Comparison of ENCODE assay signal across 19 cellular contexts in the genomic region with DNA sequence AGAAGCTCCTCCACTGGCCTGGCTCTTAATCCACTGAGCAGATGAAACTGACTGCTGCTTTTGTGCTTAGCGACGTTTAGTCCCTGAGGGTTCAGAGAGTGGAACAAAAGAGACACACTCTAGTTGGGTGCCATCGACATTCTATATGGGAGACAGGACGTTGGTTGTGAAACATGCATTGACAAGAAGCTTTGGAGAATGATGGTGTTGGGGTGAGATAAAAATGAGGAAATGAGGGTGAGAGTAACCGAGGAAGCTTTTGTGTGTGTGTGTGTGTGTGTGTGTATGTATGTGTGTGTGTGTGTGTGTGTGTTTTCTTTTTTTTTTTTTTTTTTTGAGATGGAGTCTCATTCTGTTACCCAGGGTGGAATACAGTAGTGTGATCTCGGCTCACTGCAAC.
DNase-seq lines count a peak whose midpoint lies in the region; ATAC-seq and TF ChIP-seq lines count a peak whose summit lies in the region.
"Had no signal": no experiment of that assay in that cellular context is flagged by ENCODE, and none has a peak within 500 bp of the region (broad histone marks: within the 10 kb centered on the region; RNA-seq: fewer than 3 reads in every experiment).

No MANE protein-coding gene starts in this region.

- no peaks in the 10 kb centered on the region for H3K9me3 Mint-ChIP-seq in WTC11
- H3K9me3 Mint-ChIP-seq in stimulated activated memory B cell treated with anti-CD40 and anti-IgM and Interleukin-4, amounts not matched to agents 10 μg/mL and 1 μg/mL and 100 μg/mL, for 72 hours = no peaks in the 10 kb centered on the region
- H3K9me3 Mint-ChIP-seq: activated T-cell treated with anti-CD3 and anti-CD28 coated beads, Interleukin-2, amount 50 U/mL, for 72 hours; mesothelial cell of epicardium; neural progenitor cell had no signal

- no peak for ATAC-seq in WTC11
- ATAC-seq in stimulated activated memory B cell treated with anti-CD40 and anti-IgM and Interleukin-4, amounts not matched to agents 10 μg/mL and 1 μg/mL and 100 μg/mL, for 72 hours = peak; percentile 56
- ATAC-seq: activated T-cell treated with anti-CD3 and anti-CD28 coated beads, Interleukin-2, amount 50 U/mL, for 72 hours; gastrocnemius medialis; left cardiac atrium had no signal

- POLR2A ChIA-PET in WTC11 (lab: Charles Lee) = no interaction called here

- CTCF ChIA-PET in WTC11 (lab: Charles Lee) = no interaction called here

- H3K4me3 Mint-ChIP-seq in WTC11 = no peak overlapping the region
- no peak overlapping the region for H3K4me3 Mint-ChIP-seq in stimulated activated memory B cell treated with anti-CD40 and anti-IgM and Interleukin-4, amounts not matched to agents 10 μg/mL and 1 μg/mL and 100 μg/mL, for 72 hours
- H3K4me3 Mint-ChIP-seq: activated T-cell treated with anti-CD3 and anti-CD28 coated beads, Interleukin-2, amount 50 U/mL, for 72 hours; mesothelial cell of epicardium; neural progenitor cell had no signal

- peaks cover 58% of the 10 kb centered on the region for H3K36me3 Mint-ChIP-seq in WTC11
- H3K36me3 Mint-ChIP-seq in stimulated activated memory B cell treated with anti-CD40 and anti-IgM and Interleukin-4, amounts not matched to agents 10 μg/mL and 1 μg/mL and 100 μg/mL, for 72 hours = peaks cover 55% of the 10 kb centered on the region

- peaks cover 5% of the 10 kb centered on the region for H3K4me1 Mint-ChIP-seq in WTC11
- peaks cover 29% of the 10 kb centered on the region for H3K4me1 Mint-ChIP-seq in stimulated activated memory B cell treated with anti-CD40 and anti-IgM and Interleukin-4, amounts not matched to agents 10 μg/mL and 1 μg/mL and 100 μg/mL, for 72 hours

- no peaks in the 10 kb centered on the region for H3K27me3 Mint-ChIP-seq in WTC11 (ENCODE audit: low read depth)
- no peaks in the 10 kb centered on the region for H3K27me3 Mint-ChIP-seq in stimulated activated memory B cell treated with anti-CD40 and anti-IgM and Interleukin-4, amounts not matched to agents 10 μg/mL and 1 μg/mL and 100 μg/mL, for 72 hours

- peak overlapping the region; percentile 58 for H3K27ac Mint-ChIP-seq in WTC11
- H3K27ac Mint-ChIP-seq in stimulated activated memory B cell treated with anti-CD40 and anti-IgM and Interleukin-4, amounts not matched to agents 10 μg/mL and 1 μg/mL and 100 μg/mL, for 72 hours = peak overlapping the region; percentile 13
- H3K27ac Mint-ChIP-seq: mesothelial cell of epicardium had no signal

- DNase-seq in SIG-M5 treated with dmso at 0.1 percent for 504 hours (lab: John Stamatoyannopoulos, UW; ENCODE audit: unreplicated experiment) = peak; percentile 62
- no peak for DNase-seq in SIG-M5 (lab: John Stamatoyannopoulos, UW)
- DNase-seq in NOMO-1 (lab: John Stamatoyannopoulos, UW; ENCODE audit: unreplicated experiment in 2 of 2) = peak; percentile 22 to 46
- no peak for DNase-seq in WTC11 (ENCODE audit: low spot score)
- no peak for DNase-seq in HK-2 (ENCODE audit: unreplicated experiment)
- no peak for DNase-seq in DMS 273 treated with DMSO at 0.1 percent for 48 hours (lab: John Stamatoyannopoulos, UW)
- DNase-seq in glomerular visceral epithelial cell (ENCODE audit: extremely low spot score) = no peak
- DNase-seq: activated T-cell treated with anti-CD3 and anti-CD28 coated beads, Interleukin-2, amount 50 U/mL, for 72 hours; BE2C; dermis blood vessel endothelial cell; gastrocnemius medialis; left cardiac atrium; NCI-H1048; NCI-H2029 treated with DMSO at 0.1 percent for 48 hours; NCI-H446 treated with DMSO at 0.1 percent for 48 hours; stimulated activated CD8-positive, alpha-beta memory T cell treated with anti-CD3 and anti-CD28 coated beads, Interleukin-4, amount 100 ng/mL, for 48 hours had no signal

- TF ChIP-seq CTCF in WTC11 (IDR thresholded peaks at IDR 0.05) = no peak

TF ChIP-seq in WTC11, 78 proteins besides CTCF, POLR2A, EP300 and RAD21 (continues in another document):
- TF ChIP-seq TEAD4 (CRISPR knock-in tag; IDR thresholded peaks at IDR 0.05) = no peak
- TF ChIP-seq, protein P1, sequence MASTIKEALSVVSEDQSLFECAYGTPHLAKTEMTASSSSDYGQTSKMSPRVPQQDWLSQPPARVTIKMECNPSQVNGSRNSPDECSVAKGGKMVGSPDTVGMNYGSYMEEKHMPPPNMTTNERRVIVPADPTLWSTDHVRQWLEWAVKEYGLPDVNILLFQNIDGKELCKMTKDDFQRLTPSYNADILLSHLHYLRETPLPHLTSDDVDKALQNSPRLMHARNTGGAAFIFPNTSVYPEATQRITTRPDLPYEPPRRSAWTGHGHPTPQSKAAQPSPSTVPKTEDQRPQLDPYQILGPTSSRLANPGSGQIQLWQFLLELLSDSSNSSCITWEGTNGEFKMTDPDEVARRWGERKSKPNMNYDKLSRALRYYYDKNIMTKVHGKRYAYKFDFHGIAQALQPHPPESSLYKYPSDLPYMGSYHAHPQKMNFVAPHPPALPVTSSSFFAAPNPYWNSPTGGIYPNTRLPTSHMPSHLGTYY (CRISPR knock-in tag; IDR thresholded peaks at IDR 0.05) = no peak
- TF ChIP-seq, protein P2, sequence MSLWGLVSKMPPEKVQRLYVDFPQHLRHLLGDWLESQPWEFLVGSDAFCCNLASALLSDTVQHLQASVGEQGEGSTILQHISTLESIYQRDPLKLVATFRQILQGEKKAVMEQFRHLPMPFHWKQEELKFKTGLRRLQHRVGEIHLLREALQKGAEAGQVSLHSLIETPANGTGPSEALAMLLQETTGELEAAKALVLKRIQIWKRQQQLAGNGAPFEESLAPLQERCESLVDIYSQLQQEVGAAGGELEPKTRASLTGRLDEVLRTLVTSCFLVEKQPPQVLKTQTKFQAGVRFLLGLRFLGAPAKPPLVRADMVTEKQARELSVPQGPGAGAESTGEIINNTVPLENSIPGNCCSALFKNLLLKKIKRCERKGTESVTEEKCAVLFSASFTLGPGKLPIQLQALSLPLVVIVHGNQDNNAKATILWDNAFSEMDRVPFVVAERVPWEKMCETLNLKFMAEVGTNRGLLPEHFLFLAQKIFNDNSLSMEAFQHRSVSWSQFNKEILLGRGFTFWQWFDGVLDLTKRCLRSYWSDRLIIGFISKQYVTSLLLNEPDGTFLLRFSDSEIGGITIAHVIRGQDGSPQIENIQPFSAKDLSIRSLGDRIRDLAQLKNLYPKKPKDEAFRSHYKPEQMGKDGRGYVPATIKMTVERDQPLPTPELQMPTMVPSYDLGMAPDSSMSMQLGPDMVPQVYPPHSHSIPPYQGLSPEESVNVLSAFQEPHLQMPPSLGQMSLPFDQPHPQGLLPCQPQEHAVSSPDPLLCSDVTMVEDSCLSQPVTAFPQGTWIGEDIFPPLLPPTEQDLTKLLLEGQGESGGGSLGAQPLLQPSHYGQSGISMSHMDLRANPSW (CRISPR knock-in tag; conservative IDR thresholded peaks at IDR 0.05; ENCODE audit: low read depth) = no peak
- TF ChIP-seq, protein P3, sequence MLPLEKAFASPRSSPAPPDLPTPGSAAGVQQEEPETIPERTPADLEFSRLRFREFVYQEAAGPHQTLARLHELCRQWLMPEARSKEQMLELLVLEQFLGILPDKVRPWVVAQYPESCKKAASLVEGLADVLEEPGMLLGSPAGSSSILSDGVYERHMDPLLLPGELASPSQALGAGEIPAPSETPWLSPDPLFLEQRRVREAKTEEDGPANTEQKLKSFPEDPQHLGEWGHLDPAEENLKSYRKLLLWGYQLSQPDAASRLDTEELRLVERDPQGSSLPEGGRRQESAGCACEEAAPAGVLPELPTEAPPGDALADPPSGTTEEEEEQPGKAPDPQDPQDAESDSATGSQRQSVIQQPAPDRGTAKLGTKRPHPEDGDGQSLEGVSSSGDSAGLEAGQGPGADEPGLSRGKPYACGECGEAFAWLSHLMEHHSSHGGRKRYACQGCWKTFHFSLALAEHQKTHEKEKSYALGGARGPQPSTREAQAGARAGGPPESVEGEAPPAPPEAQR (CRISPR knock-in tag; IDR thresholded peaks at IDR 0.05) = no peak
- TF ChIP-seq, protein P4, sequence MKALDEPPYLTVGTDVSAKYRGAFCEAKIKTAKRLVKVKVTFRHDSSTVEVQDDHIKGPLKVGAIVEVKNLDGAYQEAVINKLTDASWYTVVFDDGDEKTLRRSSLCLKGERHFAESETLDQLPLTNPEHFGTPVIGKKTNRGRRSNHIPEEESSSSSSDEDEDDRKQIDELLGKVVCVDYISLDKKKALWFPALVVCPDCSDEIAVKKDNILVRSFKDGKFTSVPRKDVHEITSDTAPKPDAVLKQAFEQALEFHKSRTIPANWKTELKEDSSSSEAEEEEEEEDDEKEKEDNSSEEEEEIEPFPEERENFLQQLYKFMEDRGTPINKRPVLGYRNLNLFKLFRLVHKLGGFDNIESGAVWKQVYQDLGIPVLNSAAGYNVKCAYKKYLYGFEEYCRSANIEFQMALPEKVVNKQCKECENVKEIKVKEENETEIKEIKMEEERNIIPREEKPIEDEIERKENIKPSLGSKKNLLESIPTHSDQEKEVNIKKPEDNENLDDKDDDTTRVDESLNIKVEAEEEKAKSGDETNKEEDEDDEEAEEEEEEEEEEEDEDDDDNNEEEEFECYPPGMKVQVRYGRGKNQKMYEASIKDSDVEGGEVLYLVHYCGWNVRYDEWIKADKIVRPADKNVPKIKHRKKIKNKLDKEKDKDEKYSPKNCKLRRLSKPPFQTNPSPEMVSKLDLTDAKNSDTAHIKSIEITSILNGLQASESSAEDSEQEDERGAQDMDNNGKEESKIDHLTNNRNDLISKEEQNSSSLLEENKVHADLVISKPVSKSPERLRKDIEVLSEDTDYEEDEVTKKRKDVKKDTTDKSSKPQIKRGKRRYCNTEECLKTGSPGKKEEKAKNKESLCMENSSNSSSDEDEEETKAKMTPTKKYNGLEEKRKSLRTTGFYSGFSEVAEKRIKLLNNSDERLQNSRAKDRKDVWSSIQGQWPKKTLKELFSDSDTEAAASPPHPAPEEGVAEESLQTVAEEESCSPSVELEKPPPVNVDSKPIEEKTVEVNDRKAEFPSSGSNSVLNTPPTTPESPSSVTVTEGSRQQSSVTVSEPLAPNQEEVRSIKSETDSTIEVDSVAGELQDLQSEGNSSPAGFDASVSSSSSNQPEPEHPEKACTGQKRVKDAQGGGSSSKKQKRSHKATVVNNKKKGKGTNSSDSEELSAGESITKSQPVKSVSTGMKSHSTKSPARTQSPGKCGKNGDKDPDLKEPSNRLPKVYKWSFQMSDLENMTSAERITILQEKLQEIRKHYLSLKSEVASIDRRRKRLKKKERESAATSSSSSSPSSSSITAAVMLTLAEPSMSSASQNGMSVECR (CRISPR knock-in tag; IDR thresholded peaks at IDR 0.05; ENCODE audit: borderline replicate concordance) = no peak

Comparison
In these comparisons a context has a peak if more than half of its experiments do, and no peak if none do; other contexts are left out.
1. DNase-seq: peak in SIG-M5 treated with dmso at 0.1 percent for 504 hours (single experiment) and NOMO-1 (2 of 2); none in SIG-M5 (single experiment), WTC11 (single experiment), HK-2 (single experiment), DMS 273 treated with DMSO at 0.1 percent for 48 hours (single experiment) and glomerular visceral epithelial cell (single experiment).